ENCODE assay signal across 1 cellular context in the genomic region with DNA sequence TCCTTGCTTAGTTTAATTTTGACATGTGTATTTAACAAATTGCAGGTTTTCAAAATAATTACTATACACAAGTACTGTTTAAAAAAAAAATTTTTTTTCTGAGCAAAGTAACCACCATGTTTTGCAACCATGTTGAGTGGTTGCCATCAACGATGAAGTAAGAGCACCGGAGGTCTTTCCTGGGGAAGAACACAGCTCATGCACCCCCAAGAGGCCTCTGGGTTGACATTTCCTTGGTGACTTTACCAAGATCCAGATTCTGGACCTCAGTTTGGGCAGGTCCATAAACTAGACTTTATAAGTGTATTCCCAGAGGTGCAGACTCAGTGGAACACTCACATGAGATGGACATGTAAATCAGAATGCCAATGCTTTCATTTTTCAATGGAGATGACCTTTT.
TF ChIP-seq lines count a peak whose summit lies in the region.

No MANE protein-coding gene starts in this region.

TF ChIP-seq in WTC11, 78 proteins besides CTCF, POLR2A, EP300 and RAD21 (continued from another document):
- TF ChIP-seq PRRX2 (CRISPR knock-in tag; IDR thresholded peaks at IDR 0.05) (no peak), NFE2L1 (CRISPR knock-in tag; IDR thresholded peaks at IDR 0.05) (no peak), ATF1 (CRISPR knock-in tag; IDR thresholded peaks at IDR 0.05) (no peak), RORB (CRISPR knock-in tag; IDR thresholded peaks at IDR 0.05) (no peak), ZNF219 (CRISPR knock-in tag; IDR thresholded peaks at IDR 0.05; ENCODE audit: borderline replicate concordance) (no peak), JUN (CRISPR knock-in tag; IDR thresholded peaks at IDR 0.05) (no peak), ZNF416 (CRISPR knock-in tag; IDR thresholded peaks at IDR 0.05) (no peak), TEAD4 (CRISPR knock-in tag; IDR thresholded peaks at IDR 0.05) (no peak), JAZF1 (CRISPR knock-in tag; IDR thresholded peaks at IDR 0.05) (no peak), GABPB1 (CRISPR knock-in tag; IDR thresholded peaks at IDR 0.05) (no peak)
- TF ChIP-seq, protein P1, sequence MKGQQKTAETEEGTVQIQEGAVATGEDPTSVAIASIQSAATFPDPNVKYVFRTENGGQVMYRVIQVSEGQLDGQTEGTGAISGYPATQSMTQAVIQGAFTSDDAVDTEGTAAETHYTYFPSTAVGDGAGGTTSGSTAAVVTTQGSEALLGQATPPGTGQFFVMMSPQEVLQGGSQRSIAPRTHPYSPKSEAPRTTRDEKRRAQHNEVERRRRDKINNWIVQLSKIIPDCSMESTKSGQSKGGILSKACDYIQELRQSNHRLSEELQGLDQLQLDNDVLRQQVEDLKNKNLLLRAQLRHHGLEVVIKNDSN (CRISPR knock-in tag; IDR thresholded peaks at IDR 0.05), result no peak
- TF ChIP-seq, protein P2, sequence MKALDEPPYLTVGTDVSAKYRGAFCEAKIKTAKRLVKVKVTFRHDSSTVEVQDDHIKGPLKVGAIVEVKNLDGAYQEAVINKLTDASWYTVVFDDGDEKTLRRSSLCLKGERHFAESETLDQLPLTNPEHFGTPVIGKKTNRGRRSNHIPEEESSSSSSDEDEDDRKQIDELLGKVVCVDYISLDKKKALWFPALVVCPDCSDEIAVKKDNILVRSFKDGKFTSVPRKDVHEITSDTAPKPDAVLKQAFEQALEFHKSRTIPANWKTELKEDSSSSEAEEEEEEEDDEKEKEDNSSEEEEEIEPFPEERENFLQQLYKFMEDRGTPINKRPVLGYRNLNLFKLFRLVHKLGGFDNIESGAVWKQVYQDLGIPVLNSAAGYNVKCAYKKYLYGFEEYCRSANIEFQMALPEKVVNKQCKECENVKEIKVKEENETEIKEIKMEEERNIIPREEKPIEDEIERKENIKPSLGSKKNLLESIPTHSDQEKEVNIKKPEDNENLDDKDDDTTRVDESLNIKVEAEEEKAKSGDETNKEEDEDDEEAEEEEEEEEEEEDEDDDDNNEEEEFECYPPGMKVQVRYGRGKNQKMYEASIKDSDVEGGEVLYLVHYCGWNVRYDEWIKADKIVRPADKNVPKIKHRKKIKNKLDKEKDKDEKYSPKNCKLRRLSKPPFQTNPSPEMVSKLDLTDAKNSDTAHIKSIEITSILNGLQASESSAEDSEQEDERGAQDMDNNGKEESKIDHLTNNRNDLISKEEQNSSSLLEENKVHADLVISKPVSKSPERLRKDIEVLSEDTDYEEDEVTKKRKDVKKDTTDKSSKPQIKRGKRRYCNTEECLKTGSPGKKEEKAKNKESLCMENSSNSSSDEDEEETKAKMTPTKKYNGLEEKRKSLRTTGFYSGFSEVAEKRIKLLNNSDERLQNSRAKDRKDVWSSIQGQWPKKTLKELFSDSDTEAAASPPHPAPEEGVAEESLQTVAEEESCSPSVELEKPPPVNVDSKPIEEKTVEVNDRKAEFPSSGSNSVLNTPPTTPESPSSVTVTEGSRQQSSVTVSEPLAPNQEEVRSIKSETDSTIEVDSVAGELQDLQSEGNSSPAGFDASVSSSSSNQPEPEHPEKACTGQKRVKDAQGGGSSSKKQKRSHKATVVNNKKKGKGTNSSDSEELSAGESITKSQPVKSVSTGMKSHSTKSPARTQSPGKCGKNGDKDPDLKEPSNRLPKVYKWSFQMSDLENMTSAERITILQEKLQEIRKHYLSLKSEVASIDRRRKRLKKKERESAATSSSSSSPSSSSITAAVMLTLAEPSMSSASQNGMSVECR (CRISPR knock-in tag; IDR thresholded peaks at IDR 0.05; ENCODE audit: borderline replicate concordance), result no peak
- TF ChIP-seq, protein P3, sequence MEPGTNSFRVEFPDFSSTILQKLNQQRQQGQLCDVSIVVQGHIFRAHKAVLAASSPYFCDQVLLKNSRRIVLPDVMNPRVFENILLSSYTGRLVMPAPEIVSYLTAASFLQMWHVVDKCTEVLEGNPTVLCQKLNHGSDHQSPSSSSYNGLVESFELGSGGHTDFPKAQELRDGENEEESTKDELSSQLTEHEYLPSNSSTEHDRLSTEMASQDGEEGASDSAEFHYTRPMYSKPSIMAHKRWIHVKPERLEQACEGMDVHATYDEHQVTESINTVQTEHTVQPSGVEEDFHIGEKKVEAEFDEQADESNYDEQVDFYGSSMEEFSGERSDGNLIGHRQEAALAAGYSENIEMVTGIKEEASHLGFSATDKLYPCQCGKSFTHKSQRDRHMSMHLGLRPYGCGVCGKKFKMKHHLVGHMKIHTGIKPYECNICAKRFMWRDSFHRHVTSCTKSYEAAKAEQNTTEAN (CRISPR knock-in tag; IDR thresholded peaks at IDR 0.05), result no peak
- TF ChIP-seq, protein P4, sequence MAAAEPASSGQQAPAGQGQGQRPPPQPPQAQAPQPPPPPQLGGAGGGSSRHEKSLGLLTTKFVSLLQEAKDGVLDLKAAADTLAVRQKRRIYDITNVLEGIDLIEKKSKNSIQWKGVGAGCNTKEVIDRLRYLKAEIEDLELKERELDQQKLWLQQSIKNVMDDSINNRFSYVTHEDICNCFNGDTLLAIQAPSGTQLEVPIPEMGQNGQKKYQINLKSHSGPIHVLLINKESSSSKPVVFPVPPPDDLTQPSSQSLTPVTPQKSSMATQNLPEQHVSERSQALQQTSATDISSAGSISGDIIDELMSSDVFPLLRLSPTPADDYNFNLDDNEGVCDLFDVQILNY (CRISPR knock-in tag; IDR thresholded peaks at IDR 0.05), result no peak
- TF ChIP-seq, protein P5, sequence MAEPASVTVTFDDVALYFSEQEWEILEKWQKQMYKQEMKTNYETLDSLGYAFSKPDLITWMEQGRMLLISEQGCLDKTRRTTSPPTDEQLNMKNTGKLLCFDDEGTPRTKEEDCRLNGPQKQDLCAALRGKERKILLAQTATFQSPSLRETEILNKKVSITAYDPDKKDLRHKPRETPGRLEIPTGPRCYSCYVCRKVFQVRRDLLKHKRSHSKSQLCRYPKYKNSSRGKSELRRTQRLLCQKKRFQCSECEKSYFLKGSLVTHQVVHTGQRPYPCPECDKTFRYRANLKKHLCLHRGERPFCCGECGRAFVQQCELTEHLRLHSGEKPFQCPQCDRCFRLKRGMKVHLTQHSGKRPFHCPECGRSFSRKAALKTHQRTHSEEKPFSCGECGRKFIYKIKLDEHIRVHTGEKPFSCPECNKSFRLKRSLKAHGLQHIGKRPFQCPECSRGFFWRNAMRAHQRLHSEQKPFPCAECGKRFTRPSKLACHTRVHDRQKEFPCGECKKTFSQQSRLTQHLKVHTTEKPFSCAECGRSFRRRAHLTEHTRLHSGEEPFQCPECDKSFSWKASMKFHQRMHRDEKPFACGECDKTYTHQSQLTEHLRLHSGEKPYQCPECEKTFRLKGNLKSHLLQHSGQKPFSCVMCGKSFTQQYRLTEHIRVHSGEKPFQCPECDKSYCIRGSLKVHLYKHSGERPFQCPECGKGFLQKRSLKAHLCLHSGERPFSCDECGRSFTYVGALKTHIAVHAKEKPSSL (CRISPR knock-in tag; conservative IDR thresholded peaks at IDR 0.05), result no peak
